Comparison of ENCODE assay signal across 13 cellular contexts in the genomic region with DNA sequence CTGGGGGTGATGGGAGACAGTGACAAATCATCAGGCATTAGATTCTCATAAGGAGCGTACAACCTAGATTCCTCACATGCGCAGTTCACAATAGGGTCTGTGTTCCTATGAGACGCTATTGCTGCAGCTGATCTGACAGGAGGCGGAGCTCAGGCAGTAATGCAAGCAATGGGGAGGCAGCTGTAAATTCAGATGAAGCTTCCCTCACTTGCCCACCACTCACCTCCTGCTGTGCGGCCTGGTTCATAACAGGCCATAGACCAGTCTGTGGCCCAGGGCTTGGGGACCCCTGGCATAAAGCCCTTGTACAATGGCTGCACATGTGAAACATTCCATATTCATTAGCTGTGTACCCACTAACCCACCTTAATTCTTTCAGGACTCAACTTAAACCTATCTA. TPM values are rescaled to one million over a fixed set of nuclear protein-coding genes. Genes with fewer than 3 reads are reported as not detected.
DNase-seq lines count a peak whose midpoint lies in the region; ATAC-seq lines count a peak whose summit lies in the region.
"Had no signal": no experiment of that assay in that cellular context is flagged by ENCODE, and none has a peak within 500 bp of the region (broad histone marks: within the 10 kb centered on the region; RNA-seq: fewer than 3 reads in every experiment).

No MANE protein-coding gene starts in this region.

- intact Hi-C loops in left colon (cut with DNase I, micrococcal nuclease): no loop called here

- H3K27ac Mint-ChIP-seq in activated CD4-positive, alpha-beta T cell treated with anti-CD3 and anti-CD28 coated beads, Interleukin-2, amount 10 ng/mL, durations not matched to agents 7 days and 5 days: no peak overlapping the region

- H3K9me3 Mint-ChIP-seq in activated CD4-positive, alpha-beta T cell treated with anti-CD3 and anti-CD28 coated beads, Interleukin-2, amount 10 ng/mL, durations not matched to agents 7 days and 5 days: no peaks in the 10 kb centered on the region

- POLR2A ChIA-PET in activated CD4-positive, alpha-beta T cell treated with anti-CD3 and anti-CD28 coated beads, Interleukin-2, amount 10 ng/mL, durations not matched to agents 7 days and 5 days (lab: Charles Lee): no interaction called here

- no peaks in the 10 kb centered on the region for H3K36me3 Mint-ChIP-seq in activated CD4-positive, alpha-beta T cell treated with anti-CD3 and anti-CD28 coated beads, Interleukin-2, amount 10 ng/mL, durations not matched to agents 7 days and 5 days (ENCODE audit: low read depth)

- DNase-seq in activated CD4-positive, alpha-beta T cell treated with anti-CD3 and anti-CD28 coated beads, Interleukin-2, amount 10 ng/mL, durations not matched to agents 7 days and 5 days: no peak
- DNase-seq in activated CD4-positive, alpha-beta T cell treated with anti-CD3 and anti-CD28 coated beads, Interleukin-2, amount 50 U/mL, for 1 hour: no peak
- DNase-seq in SK-MEL-5 (ENCODE audit: low read depth, low spot score) (peak; percentile 93), globus pallidus (ENCODE audit: low spot score) (peak; percentile 76), putamen (ENCODE audit: low spot score) (peak; percentile 80), left colon (no peak), GF-D8 (lab: John Stamatoyannopoulos, UW) (no peak)
- no peak for DNase-seq in stimulated activated naive CD8-positive, alpha-beta T cell treated with anti-CD3 and anti-CD28 coated beads, Interleukin-15, Interleukin-2, amounts not matched to agents 100 U/mL and 50 U/mL, for 24 hours
- DNase-seq: ACHN; erythroblast; NCI-H1105 treated with DMSO at 0.1 percent for 48 hours; stimulated activated CD4-positive, alpha-beta T cell treated with anti-CD3 and anti-CD28 coated beads, Interleukin-4, amount 100 ng/mL, for 4 hours had no signal

- no peaks in the 10 kb centered on the region for H3K27me3 Mint-ChIP-seq in activated CD4-positive, alpha-beta T cell treated with anti-CD3 and anti-CD28 coated beads, Interleukin-2, amount 10 ng/mL, durations not matched to agents 7 days and 5 days

- H3K4me1 Mint-ChIP-seq in activated CD4-positive, alpha-beta T cell treated with anti-CD3 and anti-CD28 coated beads, Interleukin-2, amount 10 ng/mL, durations not matched to agents 7 days and 5 days: peaks cover 24% of the 10 kb centered on the region

- in situ Hi-C loops in SK-MEL-5 (cut with HindIII; ENCODE audit: low pct_unique_long_range_greater_than_20kb, low sequenced_read_pairs): no loop called here

- peak overlapping the region; percentile 7 for H3K4me3 Mint-ChIP-seq in activated CD4-positive, alpha-beta T cell treated with anti-CD3 and anti-CD28 coated beads, Interleukin-2, amount 10 ng/mL, durations not matched to agents 7 days and 5 days

- ATAC-seq in stimulated activated naive CD8-positive, alpha-beta T cell treated with anti-CD3 and anti-CD28 coated beads, Interleukin-15, Interleukin-2, amounts not matched to agents 100 U/mL and 50 U/mL, for 24 hours: no peak
- no peak for ATAC-seq in left colon

- CTCF ChIA-PET in activated CD4-positive, alpha-beta T cell treated with anti-CD3 and anti-CD28 coated beads, Interleukin-2, amount 10 ng/mL, durations not matched to agents 7 days and 5 days (lab: Charles Lee): interaction anchor here (0.8 to 1.4 kb wide), 5 partner anchors 31 to 230 kb away, joined by 3 to 6 read pairs (median 4); no protein-coding TSS in a partner anchor

RNA-seq across cellular contexts. Expression of a gene that starts 18.0 kb away (rescaled TPM):
- under 1 TPM; 0.47 to 0.60 TPM for total RNA-seq in activated CD4-positive, alpha-beta T cell treated with anti-CD3 and anti-CD28 coated beads, Interleukin-2, amount 10 ng/mL, durations not matched to agents 7 days and 5 days
- 0.18 TPM in 1 of 2 replicates, not detected in the other for total RNA-seq in SK-MEL-5 (2014; rRNA removed; shearing (Covaris generic))
- polyA plus RNA-seq in SK-MEL-5 (2015; cell fraction: cytosol; rRNA removed): 0.06 TPM in 1 of 2 replicates, not detected in the other
- polyA plus RNA-seq in SK-MEL-5 (2015; cell fraction: nucleus; rRNA removed): not detected in 2 replicates
- 1 to 10 TPM in 1 of 2 donors, under 1 TPM in 1; 0.15 to 1.3 TPM for total RNA-seq in left colon
- total RNA-seq: HT1080 had no signal

RNA-seq across cellular contexts. Expression of a gene that starts 47.9 kb away (rescaled TPM):
- total RNA-seq in activated CD4-positive, alpha-beta T cell treated with anti-CD3 and anti-CD28 coated beads, Interleukin-2, amount 10 ng/mL, durations not matched to agents 7 days and 5 days: 100 to 1,000 TPM; 542 to 599 TPM
- total RNA-seq in SK-MEL-5 (2014; rRNA removed; shearing (Covaris generic)): 208 and 282 TPM in 2 replicates
- 488 and 557 TPM in 2 replicates for polyA plus RNA-seq in SK-MEL-5 (2015; cell fraction: cytosol; rRNA removed)
- polyA plus RNA-seq in SK-MEL-5 (2015; cell fraction: nucleus; rRNA removed): 348 and 360 TPM in 2 replicates
- total RNA-seq in left colon: 100 to 1,000 TPM; 229 to 335 TPM

Comparison
In these comparisons a context has a peak if more than half of its experiments do, and no peak if none do; other contexts are left out.
1. DNase-seq: peak in SK-MEL-5 (single experiment), globus pallidus (single experiment) and putamen (single experiment); none in activated CD4-positive, alpha-beta T cell treated with anti-CD3 and anti-CD28 coated beads, Interleukin-2, amount 10 ng/mL, durations not matched to agents 7 days and 5 days (single experiment), activated CD4-positive, alpha-beta T cell treated with anti-CD3 and anti-CD28 coated beads, Interleukin-2, amount 50 U/mL, for 1 hour (single experiment), stimulated activated naive CD8-positive, alpha-beta T cell treated with anti-CD3 and anti-CD28 coated beads, Interleukin-15, Interleukin-2, amounts not matched to agents 100 U/mL and 50 U/mL, for 24 hours (single experiment), left colon (0 of 2) and GF-D8 (single experiment).